Comparison of ENCODE assay signal across 15 cellular contexts in the genomic region with DNA sequence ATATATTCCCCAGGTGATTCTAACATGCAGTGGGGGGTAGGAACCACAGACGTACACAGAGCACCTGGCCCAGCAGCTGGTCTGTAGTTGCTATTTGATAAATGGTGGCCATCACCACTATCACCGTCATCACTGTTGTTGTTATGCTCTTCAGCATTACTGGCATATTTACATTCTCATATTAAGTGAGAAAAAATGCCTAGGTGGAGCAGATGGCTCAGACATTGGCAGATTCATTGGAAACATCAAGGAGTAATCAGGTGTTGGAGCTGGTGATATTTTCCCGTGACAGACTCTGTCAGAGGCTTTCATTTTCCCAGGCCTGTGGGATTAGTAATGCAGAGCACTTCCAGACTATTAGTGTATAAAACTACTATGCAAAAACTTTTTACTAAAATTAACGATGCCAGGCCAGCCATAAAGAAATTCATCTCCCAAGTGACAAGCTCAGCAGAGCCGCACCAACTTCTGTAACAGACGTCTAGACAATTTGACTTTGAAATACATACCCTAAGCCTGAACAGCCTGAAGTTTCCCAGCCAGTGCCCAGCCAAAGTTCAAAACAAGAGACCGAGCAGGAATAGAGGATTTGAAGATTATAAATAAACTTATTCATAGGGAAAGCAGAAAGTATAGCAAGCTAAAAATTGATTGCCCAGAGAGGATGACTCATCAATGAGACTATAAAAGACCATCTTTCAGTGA.
DNase-seq lines count a peak whose midpoint lies in the region; ATAC-seq and TF ChIP-seq lines count a peak whose summit lies in the region.
"Had no signal": no experiment of that assay in that cellular context is flagged by ENCODE, and none has a peak within 500 bp of the region (broad histone marks: within the 10 kb centered on the region; RNA-seq: fewer than 3 reads in every experiment).

No MANE protein-coding gene starts in this region.

- H2BK15ac ChIP-seq in neuronal stem cell (ENCODE audit: low read length): no peak overlapping the region

- H3K4ac ChIP-seq in neuronal stem cell (ENCODE audit: low read length): no peak overlapping the region

- H4K91ac ChIP-seq in neuronal stem cell (ENCODE audit: low read depth, low read length, poor library complexity): no peak overlapping the region

- H3K4me2 ChIP-seq in neuronal stem cell (ENCODE audit: insufficient read depth, low read length, poor library complexity, severe bottlenecking): no peak overlapping the region
- H3K4me2 ChIP-seq: BLaER1 treated with 17β-estradiol and CSF1 and Interleukin-3, amounts not matched to agents 10 nM and 100 nM had no signal

- TF ChIP-seq CTCF in WTC11 (IDR thresholded peaks at IDR 0.05): no peak

- no peak overlapping the region for H2BK12ac ChIP-seq in neuronal stem cell (ENCODE audit: low read length)

- H3K36me3 ChIP-seq in neuronal stem cell (replicated peaks in 1 of 2; ENCODE audit: control insufficient read depth in 2 of 2, insufficient read depth in 2 of 2, low read length in 2 of 2): no peaks in the 10 kb centered on the region
- no peaks in the 10 kb centered on the region for H3K36me3 ChIP-seq in MG63
- H3K36me3 ChIP-seq: BLaER1 treated with 17β-estradiol and CSF1 and Interleukin-3, amounts not matched to agents 10 nM and 100 nM had no signal

- no peak overlapping the region for H2BK5ac ChIP-seq in neuronal stem cell (ENCODE audit: low read length)

- H3K27ac ChIP-seq in neuronal stem cell (replicated peaks; ENCODE audit: low read length): no peak overlapping the region
- H3K27ac ChIP-seq: BLaER1 treated with 17β-estradiol and CSF1 and Interleukin-3, amounts not matched to agents 10 nM and 100 nM had no signal

- no CpG with 5 or more reads among the region's 7 CpGs for WGBS in neuronal stem cell (ENCODE audit: extremely low coverage in 2 of 2, insufficient read length in 2 of 2, insufficient replicate concordance in 1 of 2), 2 donors

- H3K27me3 Mint-ChIP-seq in WTC11 (ENCODE audit: low read depth): no peaks in the 10 kb centered on the region
- H3K27me3 Mint-ChIP-seq in natural killer cell treated with Interleukin-12 subunit alpha and Interleukin-12 subunit beta and Interleukin-15 and Interleukin-18, amount 100 ng/mL, for 72 hours: no peaks in the 10 kb centered on the region
- H3K27me3 Mint-ChIP-seq: activated CD4-positive, alpha-beta T cell treated with anti-CD3 and anti-CD28 coated beads, Interleukin-2, amount 10 ng/mL, durations not matched to agents 24 days and 14 days had no signal

- H3K36me3 Mint-ChIP-seq in WTC11: no peaks in the 10 kb centered on the region
- H3K36me3 Mint-ChIP-seq in natural killer cell treated with Interleukin-12 subunit alpha and Interleukin-12 subunit beta and Interleukin-15 and Interleukin-18, amount 100 ng/mL, for 72 hours: no peaks in the 10 kb centered on the region
- H3K36me3 Mint-ChIP-seq: T-cell had no signal

- no peaks in the 10 kb centered on the region for H3K27me3 ChIP-seq in neuronal stem cell (ENCODE audit: control insufficient read depth in 3 of 3, insufficient read depth in 3 of 3, low read depth in 1 of 3, low read length in 3 of 3)
- H3K27me3 ChIP-seq in MG63: no peaks in the 10 kb centered on the region
- H3K27me3 ChIP-seq: BLaER1 treated with 17β-estradiol and CSF1 and Interleukin-3, amounts not matched to agents 10 nM and 100 nM had no signal

- peak; percentile 98 for DNase-seq in DMS53 treated with DMSO at 0.1 percent for 48 hours (lab: John Stamatoyannopoulos, UW; ENCODE audit: unreplicated experiment)
- DNase-seq in NCI-H146 treated with DMSO at 0.1 percent for 48 hours (lab: John Stamatoyannopoulos, UW; ENCODE audit: unreplicated experiment): peak; percentile 66
- no peak for DNase-seq in WTC11 (ENCODE audit: low spot score)
- DNase-seq in neuronal stem cell (ENCODE audit: low spot score): no peak
- DNase-seq in stimulated activated CD4-positive, alpha-beta T cell treated with anti-CD3 and anti-CD28 coated beads, Interleukin-12 subunit alpha, Interleukin-12 subunit beta, amount 100 ng/mL, for 4 hours: no peak
- DNase-seq in MG63: no peak
- no peak for DNase-seq in activated effector memory CD4-positive, alpha-beta T cell treated with Interleukin-2 at 50 U/mL for 16 hours
- DNase-seq in natural killer cell treated with Interleukin-12 subunit alpha and Interleukin-12 subunit beta and Interleukin-15 and Interleukin-18, amount 100 ng/mL, for 72 hours (ENCODE audit: low spot score): no peak
- DNase-seq: activated CD4-positive, alpha-beta T cell treated with anti-CD3 and anti-CD28 coated beads, Interleukin-2, amount 10 ng/mL, durations not matched to agents 24 days and 14 days; left colon; occipital lobe; stimulated activated naive CD4-positive, alpha-beta T cell; T-cell had no signal

- no peak overlapping the region for H3K9ac ChIP-seq in neuronal stem cell (ENCODE audit: low read depth, low read length, poor library complexity)
- H3K9ac ChIP-seq: BLaER1 treated with 17β-estradiol and CSF1 and Interleukin-3, amounts not matched to agents 10 nM and 100 nM had no signal

- CTCF ChIA-PET in WTC11 (lab: Charles Lee): no interaction called here

- H3K79me1 ChIP-seq in neuronal stem cell (ENCODE audit: low read depth, low read length): no peaks in the 10 kb centered on the region

- H3K18ac ChIP-seq in neuronal stem cell (ENCODE audit: low read length): no peak overlapping the region

- no peak overlapping the region for H2AK5ac ChIP-seq in neuronal stem cell (ENCODE audit: low read depth, low read length)

- H2AFZ ChIP-seq in neuronal stem cell (ENCODE audit: low read length): peak overlapping the region; percentile 43

- H3K14ac ChIP-seq in neuronal stem cell (ENCODE audit: low read length): no peak overlapping the region

- H2BK120ac ChIP-seq in neuronal stem cell (ENCODE audit: low read depth, low read length): no peak overlapping the region

- ATAC-seq in WTC11: peak; percentile 27
- ATAC-seq in natural killer cell treated with Interleukin-12 subunit alpha and Interleukin-12 subunit beta and Interleukin-15 and Interleukin-18, amount 100 ng/mL, for 72 hours: no peak
- ATAC-seq: left colon, T-cell had no signal

- H3K4me3 ChIP-seq in neuronal stem cell (ENCODE audit: low read length in 2 of 2) (no peak overlapping the region), MG63 (no peak overlapping the region)
- H3K4me3 ChIP-seq: BLaER1 treated with 17β-estradiol and CSF1 and Interleukin-3, amounts not matched to agents 10 nM and 100 nM had no signal

- H3K9me3 Mint-ChIP-seq in WTC11: no peaks in the 10 kb centered on the region
- no peaks in the 10 kb centered on the region for H3K9me3 Mint-ChIP-seq in natural killer cell treated with Interleukin-12 subunit alpha and Interleukin-12 subunit beta and Interleukin-15 and Interleukin-18, amount 100 ng/mL, for 72 hours
- H3K9me3 Mint-ChIP-seq: activated CD4-positive, alpha-beta T cell treated with anti-CD3 and anti-CD28 coated beads, Interleukin-2, amount 10 ng/mL, durations not matched to agents 24 days and 14 days; activated T-helper 2 cell treated with anti-CD3 and anti-CD28 coated beads, Interferon-gamma antibody, Interleukin-2, Interleukin-4, amounts not matched to agents 10 μg/mL and 5 μg/mL and 100 μg/mL, durations not matched to agents 14 hours and 24 hours and 36 hours; T-cell had no signal

- no peak overlapping the region for H3K23ac ChIP-seq in neuronal stem cell (ENCODE audit: low read depth, low read length, poor library complexity)

- H3K27ac Mint-ChIP-seq in WTC11: peak overlapping the region; percentile 71; the same call in 1 of the 2 replicates
- no peak overlapping the region for H3K27ac Mint-ChIP-seq in natural killer cell treated with Interleukin-12 subunit alpha and Interleukin-12 subunit beta and Interleukin-15 and Interleukin-18, amount 100 ng/mL, for 72 hours
- H3K27ac Mint-ChIP-seq: activated CD4-positive, alpha-beta T cell treated with anti-CD3 and anti-CD28 coated beads, Interleukin-2, amount 10 ng/mL, durations not matched to agents 24 days and 14 days; activated T-helper 2 cell treated with anti-CD3 and anti-CD28 coated beads, Interferon-gamma antibody, Interleukin-2, Interleukin-4, amounts not matched to agents 10 μg/mL and 5 μg/mL and 100 μg/mL, durations not matched to agents 14 hours and 24 hours and 36 hours; T-cell had no signal

- POLR2A ChIA-PET in WTC11 (lab: Charles Lee): no interaction called here

- H4K8ac ChIP-seq in neuronal stem cell (ENCODE audit: low read depth, low read length): no peak overlapping the region

- peaks cover 19% of the 10 kb centered on the region for H3K4me1 Mint-ChIP-seq in WTC11
- no peaks in the 10 kb centered on the region for H3K4me1 Mint-ChIP-seq in natural killer cell treated with Interleukin-12 subunit alpha and Interleukin-12 subunit beta and Interleukin-15 and Interleukin-18, amount 100 ng/mL, for 72 hours (ENCODE audit: low read depth in 2 of 2)
- H3K4me1 Mint-ChIP-seq: activated CD4-positive, alpha-beta T cell treated with anti-CD3 and anti-CD28 coated beads, Interleukin-2, amount 10 ng/mL, durations not matched to agents 24 days and 14 days; T-cell had no signal

- H3K4me1 ChIP-seq in neuronal stem cell (ENCODE audit: control insufficient read depth in 2 of 2, insufficient read depth in 1 of 2, low read depth in 1 of 2, low read length in 2 of 2): peaks cover 8% of the 10 kb centered on the region in 2 donors

- no peak overlapping the region for H3K4me3 Mint-ChIP-seq in WTC11
- no peak overlapping the region for H3K4me3 Mint-ChIP-seq in natural killer cell treated with Interleukin-12 subunit alpha and Interleukin-12 subunit beta and Interleukin-15 and Interleukin-18, amount 100 ng/mL, for 72 hours
- H3K4me3 Mint-ChIP-seq: activated CD4-positive, alpha-beta T cell treated with anti-CD3 and anti-CD28 coated beads, Interleukin-2, amount 10 ng/mL, durations not matched to agents 24 days and 14 days; T-cell had no signal

- no peaks in the 10 kb centered on the region for H3K9me3 ChIP-seq in neuronal stem cell (replicated peaks in 1 of 2; ENCODE audit: control insufficient read depth in 2 of 2, insufficient read depth in 1 of 2, low read depth in 1 of 2, low read length in 2 of 2)
- no peaks in the 10 kb centered on the region for H3K9me3 ChIP-seq in MG63
- H3K9me3 ChIP-seq: BLaER1 treated with 17β-estradiol and CSF1 and Interleukin-3, amounts not matched to agents 10 nM and 100 nM had no signal

Comparison
In these comparisons a context has a peak if more than half of its experiments do, and no peak if none do; other contexts are left out.
1. DNase-seq: peak in DMS53 treated with DMSO at 0.1 percent for 48 hours (single experiment) and NCI-H146 treated with DMSO at 0.1 percent for 48 hours (single experiment); none in WTC11 (single experiment), neuronal stem cell (single experiment), stimulated activated CD4-positive, alpha-beta T cell treated with anti-CD3 and anti-CD28 coated beads, Interleukin-12 subunit alpha, Interleukin-12 subunit beta, amount 100 ng/mL, for 4 hours (single experiment), MG63 (single experiment), activated effector memory CD4-positive, alpha-beta T cell treated with Interleukin-2 at 50 U/mL for 16 hours (single experiment) and natural killer cell treated with Interleukin-12 subunit alpha and Interleukin-12 subunit beta and Interleukin-15 and Interleukin-18, amount 100 ng/mL, for 72 hours (single experiment).